In genomic region chr15:83066761-83067637, GRCh38 we compare ENCODE assay signal across 1 cellular context.
A peak's percentile ranks its signal among the peaks of the same experiment; 100 is the strongest.
TF ChIP-seq lines count a peak whose summit lies in the region.

TSS of gene BTBD1 (minus strand) at chr15:83067252. CDS start at chr15:83067151, 101 bp downstream.

TF ChIP-seq in K562, 482 proteins besides CTCF, POLR2A, EP300 and RAD21 (continued from another document and continues in another):
- no peak for TF ChIP-seq ETS2 (tag; IDR thresholded peaks at IDR 0.05; ENCODE audit: borderline replicate concordance, poor library complexity, severe bottlenecking)
- TF ChIP-seq ZNF740 (CRISPR knock-in tag; IDR thresholded peaks at IDR 0.05) = 0 out of 2 replicates have a peak, but pooled peaks have one; percentile 17
- no peak for TF ChIP-seq ZNF740 (tag; IDR thresholded peaks at IDR 0.05)
- TF ChIP-seq CCAR2 (IDR thresholded peaks at IDR 0.05; ENCODE audit: low read depth, low read length) = no peak
- peak; percentile 66; the same call in 1 of the 2 replicates for TF ChIP-seq RNF2 (IDR thresholded peaks at IDR 0.05)
- no peak for TF ChIP-seq SNIP1 (IDR thresholded peaks at IDR 0.05; ENCODE audit: low read depth)
- 0 out of 2 replicates have a peak, but pooled peaks have one; percentile 64 for TF ChIP-seq KLF1 (tag; IDR thresholded peaks at IDR 0.05)
- no peak; the same call in 1 of the 2 replicates for TF ChIP-seq E2F3 (CRISPR knock-in tag; IDR thresholded peaks at IDR 0.05)
- no peak for TF ChIP-seq ZFP91 (CRISPR knock-in tag; IDR thresholded peaks at IDR 0.05)
- TF ChIP-seq ZFP36 (IDR thresholded peaks at IDR 0.05; ENCODE audit: low read depth, low read length, partially characterized antibody) = no peak
- no peak; the same call in 1 of the 2 replicates for TF ChIP-seq CREB3L1 (IDR thresholded peaks at IDR 0.05; ENCODE audit: borderline replicate concordance, low read depth)
- no peak for TF ChIP-seq ZNF140 (CRISPR knock-in tag; IDR thresholded peaks at IDR 0.05)
- TF ChIP-seq ZNF696 (CRISPR knock-in tag; conservative IDR thresholded peaks at IDR 0.05) = no peak
- TF ChIP-seq ARNT (IDR thresholded peaks at IDR 0.05) = no peak
- no peak for TF ChIP-seq ZNF124 (CRISPR knock-in tag; IDR thresholded peaks at IDR 0.05)
- no peak for TF ChIP-seq SIX5 (IDR thresholded peaks at IDR 0.05; ENCODE audit: borderline replicate concordance in 1 of 2, insufficient read depth in 1 of 2, low read depth in 1 of 2, low read length in 2 of 2)
- 0 out of 2 replicates have a peak, but pooled peaks have one; percentile 34 for TF ChIP-seq ZNF449 (CRISPR knock-in tag; IDR thresholded peaks at IDR 0.05)
- 0 out of 2 replicates have a peak, but pooled peaks have one; percentile 19 for TF ChIP-seq ZNF134 (CRISPR knock-in tag; conservative IDR thresholded peaks at IDR 0.05)
- TF ChIP-seq GABPB1 (CRISPR knock-in tag; IDR thresholded peaks at IDR 0.05) = peak; percentile 88
- TF ChIP-seq IRF9 (tag; IDR thresholded peaks at IDR 0.05) = no peak
- no peak for TF ChIP-seq ZNF146 (CRISPR knock-in tag; IDR thresholded peaks at IDR 0.05; ENCODE audit: unreplicated experiment)
- peak; percentile 78; the same call in 1 of the 2 replicates for TF ChIP-seq E2F5 (CRISPR knock-in tag; IDR thresholded peaks at IDR 0.05)
- no peak for TF ChIP-seq GTF2B (IDR thresholded peaks at IDR 0.05; ENCODE audit: extremely low read depth, insufficient read length)
- TF ChIP-seq FOXA1 (IDR thresholded peaks at IDR 0.05; ENCODE audit: borderline replicate concordance) = no peak
- TF ChIP-seq HES1 (IDR thresholded peaks at IDR 0.05; ENCODE audit: low read depth) = no peak
- TF ChIP-seq ADNP (tag; IDR thresholded peaks at IDR 0.05) = no peak
- TF ChIP-seq PTTG1 (tag; IDR thresholded peaks at IDR 0.05; ENCODE audit: low read depth) = no peak
- no peak for TF ChIP-seq ZNF584 (CRISPR knock-in tag; IDR thresholded peaks at IDR 0.05; ENCODE audit: low read depth)
- no peak for TF ChIP-seq REST (CRISPR knock-in tag; IDR thresholded peaks at IDR 0.05; ENCODE audit: low read depth)
- TF ChIP-seq TAF15 (IDR thresholded peaks at IDR 0.05; ENCODE audit: low read depth, low read length) = no peak
- peak; percentile 53 for TF ChIP-seq NEUROD1 (IDR thresholded peaks at IDR 0.05; ENCODE audit: borderline replicate concordance, low read depth, low read length, partially characterized antibody)
- TF ChIP-seq SMAD1 (IDR thresholded peaks at IDR 0.05; ENCODE audit: low read depth, low read length, partially characterized antibody) = peak; percentile 70
- peak; percentile 75 for TF ChIP-seq HNRNPLL (IDR thresholded peaks at IDR 0.05; ENCODE audit: low read depth, low read length, poor library complexity, severe bottlenecking)
- no peak for TF ChIP-seq PHF21A (IDR thresholded peaks at IDR 0.05; ENCODE audit: borderline replicate concordance, low read depth)
- no peak for TF ChIP-seq PYGO2 (tag; IDR thresholded peaks at IDR 0.05)
- no peak for TF ChIP-seq MBD1 (CRISPR knock-in tag; IDR thresholded peaks at IDR 0.05)
- TF ChIP-seq ZNF512 (tag; IDR thresholded peaks at IDR 0.05) = no peak
- TF ChIP-seq NCOA1 (IDR thresholded peaks at IDR 0.05; ENCODE audit: low read depth) = no peak; the same call in 1 of the 2 replicates
- TF ChIP-seq SP1 (CRISPR knock-in tag; IDR thresholded peaks at IDR 0.05) = peak; percentile 65; the same call in 1 of the 2 replicates
- peak; percentile 26; the same call in 1 of the 2 replicates for TF ChIP-seq BHLHE40 (IDR thresholded peaks at IDR 0.05; ENCODE audit: low read length)
- TF ChIP-seq ETS1 (conservative IDR thresholded peaks at IDR 0.05; ENCODE audit: control insufficient read depth, low read depth, low read length) = peak; percentile 61; the same call in 1 of the 2 replicates
- no peak for TF ChIP-seq RFX5 (IDR thresholded peaks at IDR 0.05; ENCODE audit: low read depth, low read length)
